ENCODE assay signal across 8 cellular contexts in genomic region chr5:134003957-134004625, GRCh38. TPM values are rescaled to one million over a fixed set of nuclear protein-coding genes. Genes with fewer than 3 reads are reported as not detected.
DNase-seq lines count a peak whose midpoint lies in the region; ATAC-seq and TF ChIP-seq lines count a peak whose summit lies in the region.

No MANE protein-coding gene starts in this region.

- ATAC-seq in HG03108 (IDR thresholded peaks at IDR 0.05; ENCODE audit: unreplicated experiment): peak; percentile 26
- no peak for ATAC-seq in T-helper 17 cell

- TF ChIP-seq POLR2A in GM18951 (IDR thresholded peaks at IDR 0.05; ENCODE audit: extremely low read depth, insufficient read depth, insufficient read length): peak; percentile 20

- DNase-seq in AG09309 (ENCODE audit: low read depth) (no peak), T-helper 17 cell (peak in 2 of 3 donors; percentile 15 to 17), brain microvascular endothelial cell (peak; percentile 18), inferior parietal cortex (ENCODE audit: extremely low spot score) (peak; percentile 22), NCI-H345 treated with DMSO at 0.1 percent for 48 hours (lab: John Stamatoyannopoulos, UW; ENCODE audit: unreplicated experiment) (no peak)
- peak; percentile 55 for DNase-seq in stimulated activated CD4-positive, alpha-beta T cell treated with anti-CD3 and anti-CD28 coated beads, Interleukin-12 subunit alpha, Interleukin-12 subunit beta, amount 100 ng/mL, for 4 hours

- H3K4me3 ChIP-seq in AG09309 (ENCODE audit: control insufficient read depth, low read depth, low read length) (peak overlapping the region; percentile 75), brain microvascular endothelial cell (ENCODE audit: low read depth, low read length) (peak overlapping the region; percentile 82)

- no peaks in the 10 kb centered on the region for H3K36me3 Mint-ChIP-seq in T-helper 17 cell (ENCODE audit: low read depth)

- peak overlapping the region; percentile 84 for H3K27ac ChIP-seq in brain microvascular endothelial cell

- no peaks in the 10 kb centered on the region for H3K27me3 ChIP-seq in brain microvascular endothelial cell (replicated peaks)

- peak overlapping the region; percentile 95 for H3K27ac Mint-ChIP-seq in T-helper 17 cell

- H3K4me3 Mint-ChIP-seq in T-helper 17 cell: peak overlapping the region; percentile 91

- H3K27me3 Mint-ChIP-seq in T-helper 17 cell: no peaks in the 10 kb centered on the region

- no peaks in the 10 kb centered on the region for H3K9me3 ChIP-seq in T-helper 17 cell (ENCODE audit: control insufficient read depth, low read length, poor library complexity, severe bottlenecking)

- in situ Hi-C loops in GM18951 (cut with MboI; ENCODE audit: low sequenced_read_pairs, unreplicated experiment) (no loop called here), brain microvascular endothelial cell (cut with HindIII; ENCODE audit: low pct_ligation_motif_present, low sequenced_read_pairs) (no loop called here)

- no peak for TF ChIP-seq CTCF in AG09309 (IDR thresholded peaks at IDR 0.05; ENCODE audit: control insufficient read depth, insufficient read depth, low read depth, low read length, missing control alignments)
- TF ChIP-seq CTCF in brain microvascular endothelial cell (IDR thresholded peaks at IDR 0.05; ENCODE audit: low read depth, low read length, missing control alignments): no peak

- peaks cover 7% of the 10 kb centered on the region for H3K36me3 ChIP-seq in brain microvascular endothelial cell (replicated peaks)

- H3K4me1 Mint-ChIP-seq in T-helper 17 cell: peaks cover 37% of the 10 kb centered on the region

RNA-seq across cellular contexts. Expression of gene VDAC1, which starts 0.7 kb away (rescaled TPM):
- total RNA-seq in T-helper 17 cell: 10 to 100 TPM; 58.1 to 71.4 TPM

RNA-seq across cellular contexts. Expression of gene C5orf15, which starts 35.7 kb away (rescaled TPM):
- 10 to 100 TPM; 12.1 to 13.5 TPM for total RNA-seq in T-helper 17 cell

Comparison
In these comparisons a context has a peak if more than half of its experiments do, and no peak if none do; other contexts are left out.
1. DNase-seq: peak in T-helper 17 cell (2 of 3), brain microvascular endothelial cell (single experiment), inferior parietal cortex (single experiment) and stimulated activated CD4-positive, alpha-beta T cell treated with anti-CD3 and anti-CD28 coated beads, Interleukin-12 subunit alpha, Interleukin-12 subunit beta, amount 100 ng/mL, for 4 hours (single experiment); none in AG09309 (single experiment) and NCI-H345 treated with DMSO at 0.1 percent for 48 hours (single experiment).